In genomic region chr6:31423550-31423949, GRCh38 we compare ENCODE assay signal across 23 cellular contexts.
"Had no signal": no experiment of that assay in that cellular context is flagged by ENCODE, and none has a peak within 500 bp of the region (broad histone marks: within the 10 kb centered on the region; RNA-seq: fewer than 3 reads in every experiment).

No MANE protein-coding gene starts in this region.

- H3K27ac Mint-ChIP-seq: activated naive CD8-positive, alpha-beta T cell treated with anti-CD3 and anti-CD28 coated beads for 36 hours; activated T-helper 2 cell treated with anti-CD3 and anti-CD28 coated beads, Interferon-gamma antibody, Interleukin-2, Interleukin-4, amounts not matched to agents 10 μg/mL and 5 μg/mL and 100 μg/mL, durations not matched to agents 14 hours and 24 hours and 36 hours; mesothelial cell of epicardium; natural killer cell treated with Interleukin-12 subunit alpha and Interleukin-12 subunit beta and Interleukin-15 and Interleukin-18, amount 100 ng/mL, for 72 hours; T-helper 2 cell treated with Interferon-gamma antibody and Interleukin-4, amounts not matched to agents 5 μg/mL and 100 μg/mL, for 36 hours had no signal

- H3K36me3 ChIP-seq: left lung, neutrophil, pancreas, upper lobe of left lung had no signal

- H3K27me3 ChIP-seq: left lung, pancreas, upper lobe of left lung had no signal

- H3K27ac ChIP-seq: left lung, neutrophil, pancreas, upper lobe of left lung had no signal

- DNase-seq: activated CD4-positive, alpha-beta T cell treated with anti-CD3 and anti-CD28 coated beads, Interleukin-2, amount 50 U/mL, for 48 hours; activated CD8-positive, alpha-beta memory T cell treated with anti-CD3 and anti-CD28 coated beads, Interleukin-2, amount 50 U/mL, for 48 hours; activated naive CD4-positive, alpha-beta T cell treated with Interleukin-2 at 50 U/mL for 16 hours; activated naive CD8-positive, alpha-beta T cell treated with anti-CD3 and anti-CD28 coated beads for 36 hours; activated T-cell treated with anti-CD3 and anti-CD28 coated beads, Interleukin-2, amount 50 U/mL, for 4 hours; effector memory CD4-positive, alpha-beta T cell; hippocampal formation; kidney glomerular epithelial cell; left lung; pancreas; right cardiac atrium; stimulated activated CD4-positive, alpha-beta T cell treated with anti-CD3 and anti-CD28 coated beads, Interleukin-12 subunit alpha, Interleukin-12 subunit beta, amount 100 ng/mL, for 4 hours; stimulated activated CD4-positive, alpha-beta T cell treated with anti-CD3 and anti-CD28 coated beads, Interleukin-4, amount 100 ng/mL, for 4 hours; stimulated activated naive CD8-positive, alpha-beta T cell treated with anti-CD3 and anti-CD28 coated beads, Interleukin-15, Interleukin-2, amounts not matched to agents 100 U/mL and 50 U/mL, for 24 hours; upper lobe of left lung had no signal

- H3K4me1 ChIP-seq: left lung, pancreas, upper lobe of left lung had no signal

- H3K4me3 Mint-ChIP-seq: activated naive CD8-positive, alpha-beta T cell treated with anti-CD3 and anti-CD28 coated beads for 36 hours; activated T-cell treated with anti-CD3 and anti-CD28 coated beads, Interleukin-2, amount 50 U/mL, for 4 hours; central memory CD8-positive, alpha-beta T cell; mesothelial cell of epicardium; natural killer cell treated with Interleukin-12 subunit alpha and Interleukin-12 subunit beta and Interleukin-15 and Interleukin-18, amount 100 ng/mL, for 72 hours; T-helper 2 cell treated with Interferon-gamma antibody and Interleukin-4, amounts not matched to agents 5 μg/mL and 100 μg/mL, for 36 hours had no signal

- H3K36me3 Mint-ChIP-seq: activated naive CD8-positive, alpha-beta T cell treated with anti-CD3 and anti-CD28 coated beads for 36 hours; mesothelial cell of epicardium; natural killer cell treated with Interleukin-12 subunit alpha and Interleukin-12 subunit beta and Interleukin-15 and Interleukin-18, amount 100 ng/mL, for 72 hours had no signal

- H3K4me1 Mint-ChIP-seq: central memory CD8-positive, alpha-beta T cell; mesothelial cell of epicardium had no signal

- H3K9me3 Mint-ChIP-seq: activated naive CD8-positive, alpha-beta T cell treated with anti-CD3 and anti-CD28 coated beads for 36 hours; activated T-cell treated with anti-CD3 and anti-CD28 coated beads, Interleukin-2, amount 50 U/mL, for 4 hours; activated T-helper 2 cell treated with anti-CD3 and anti-CD28 coated beads, Interferon-gamma antibody, Interleukin-2, Interleukin-4, amounts not matched to agents 10 μg/mL and 5 μg/mL and 100 μg/mL, durations not matched to agents 14 hours and 24 hours and 36 hours; central memory CD8-positive, alpha-beta T cell; mesothelial cell of epicardium; natural killer cell treated with Interleukin-12 subunit alpha and Interleukin-12 subunit beta and Interleukin-15 and Interleukin-18, amount 100 ng/mL, for 72 hours; T-helper 2 cell treated with Interferon-gamma antibody and Interleukin-4, amounts not matched to agents 5 μg/mL and 100 μg/mL, for 36 hours had no signal

- H3K4me3 ChIP-seq: left lung, lung, pancreas, upper lobe of left lung had no signal

- H3K27me3 Mint-ChIP-seq: activated naive CD8-positive, alpha-beta T cell treated with anti-CD3 and anti-CD28 coated beads for 36 hours; central memory CD8-positive, alpha-beta T cell had no signal

- ATAC-seq: activated T-cell treated with anti-CD3 and anti-CD28 coated beads, Interleukin-2, amount 50 U/mL, for 4 hours; esophagus mucosa; left lung; natural killer cell treated with Interleukin-12 subunit alpha and Interleukin-12 subunit beta and Interleukin-15 and Interleukin-18, amount 100 ng/mL, for 72 hours; pancreas; right cardiac atrium; stimulated activated naive CD8-positive, alpha-beta T cell treated with anti-CD3 and anti-CD28 coated beads, Interleukin-15, Interleukin-2, amounts not matched to agents 100 U/mL and 50 U/mL, for 24 hours had no signal

- H3K9me3 ChIP-seq: left lung, neutrophil, pancreas, upper lobe of left lung had no signal
